Comparison of ENCODE assay signal across 19 cellular contexts in genomic region chr2:112660138-112660537, GRCh38. TPM values are rescaled to one million over a fixed set of nuclear protein-coding genes. Genes with fewer than 3 reads are reported as not detected.
A peak's percentile ranks its signal among the peaks of the same experiment; 100 is the strongest.
DNase-seq lines count a peak whose midpoint lies in the region; ATAC-seq and TF ChIP-seq lines count a peak whose summit lies in the region.
"Had no signal": no experiment of that assay in that cellular context is flagged by ENCODE, and none has a peak within 500 bp of the region (broad histone marks: within the 10 kb centered on the region; RNA-seq: fewer than 3 reads in every experiment).

No MANE protein-coding gene starts in this region.

- DNase-seq in activated CD4-positive, alpha-beta T cell treated with anti-CD3 and anti-CD28 coated beads for 36 hours, result no peak
- no peak for DNase-seq in activated CD4-positive, alpha-beta T cell treated with anti-CD3 and anti-CD28 coated beads, Interleukin-2, amount 50 U/mL, for 1 hour
- DNase-seq in CD8-positive, alpha-beta memory T cell, result no peak
- no peak for DNase-seq in naive thymus-derived CD4-positive, alpha-beta T cell
- DNase-seq in dedifferentiated amniotic fluid mesenchymal stem cell (ENCODE audit: extremely low spot score), result no peak
- no peak for DNase-seq in T-helper 9 cell
- DNase-seq in lower lobe of right lung, result no peak
- DNase-seq: adrenal gland; NCI-H146; NCI-H82; Peyer's patch; spleen; stimulated activated CD4-positive, alpha-beta T cell treated with anti-CD3 and anti-CD28 coated beads, Interleukin-4, amount 100 ng/mL, for 4 hours; substantia nigra had no signal

- TF ChIP-seq CTCF in lower lobe of right lung (IDR thresholded peaks at IDR 0.05), result no peak

- H3K27me3 Mint-ChIP-seq in activated CD4-positive, alpha-beta T cell treated with anti-CD3 and anti-CD28 coated beads for 36 hours, result no peaks in the 10 kb centered on the region
- peaks cover 0 to 4% of the 10 kb centered on the region in 2 donors for H3K27me3 Mint-ChIP-seq in CD8-positive, alpha-beta memory T cell
- H3K27me3 Mint-ChIP-seq in activated T-helper 17 cell treated with anti-CD3 and anti-CD28 coated beads, Interleukin-2, amount 50 U/mL, for 72 hours, result no peaks in the 10 kb centered on the region
- no peaks in the 10 kb centered on the region for H3K27me3 Mint-ChIP-seq in naive thymus-derived CD4-positive, alpha-beta T cell

- H3K27ac ChIP-seq in CD8-positive, alpha-beta memory T cell (ENCODE audit: low read depth, low read length), result no peak overlapping the region
- H3K27ac ChIP-seq in naive thymus-derived CD4-positive, alpha-beta T cell (ENCODE audit: low read depth, low read length), result no peak overlapping the region
- H3K27ac ChIP-seq in lower lobe of right lung, result no peak overlapping the region
- H3K27ac ChIP-seq: adrenal gland, BLaER1, esophagus muscularis mucosa, gastroesophageal sphincter, Peyer's patch, spleen had no signal

- H3K4me1 Mint-ChIP-seq in activated CD4-positive, alpha-beta T cell treated with anti-CD3 and anti-CD28 coated beads for 36 hours, result peaks cover 52% of the 10 kb centered on the region
- H3K4me1 Mint-ChIP-seq in CD8-positive, alpha-beta memory T cell, result peaks cover 54 to 80% (median 74%) of the 10 kb centered on the region in 3 donors
- peaks cover 35% of the 10 kb centered on the region for H3K4me1 Mint-ChIP-seq in activated T-helper 17 cell treated with anti-CD3 and anti-CD28 coated beads, Interleukin-2, amount 50 U/mL, for 72 hours
- H3K4me1 Mint-ChIP-seq in naive thymus-derived CD4-positive, alpha-beta T cell, result peaks cover 27 to 63% (median 40%) of the 10 kb centered on the region in 7 donors

- H3K4me1 ChIP-seq in CD8-positive, alpha-beta memory T cell (ENCODE audit: insufficient read depth, low read length), result peaks cover 33% of the 10 kb centered on the region
- H3K4me1 ChIP-seq in naive thymus-derived CD4-positive, alpha-beta T cell (ENCODE audit: control insufficient read depth in 2 of 2, insufficient read depth in 2 of 2, low read length in 2 of 2), result peaks cover 0 to 22% of the 10 kb centered on the region in 2 donors
- H3K4me1 ChIP-seq in lower lobe of right lung, result peaks cover 12% of the 10 kb centered on the region
- H3K4me1 ChIP-seq: adrenal gland, BLaER1, gastroesophageal sphincter, Peyer's patch had no signal

- H3K4me3 ChIP-seq in CD8-positive, alpha-beta memory T cell (ENCODE audit: low read length), result no peak overlapping the region
- no peak overlapping the region for H3K4me3 ChIP-seq in naive thymus-derived CD4-positive, alpha-beta T cell (ENCODE audit: low read length)
- H3K4me3 ChIP-seq in lower lobe of right lung, result no peak overlapping the region
- H3K4me3 ChIP-seq: adrenal gland, BLaER1, esophagus muscularis mucosa, gastroesophageal sphincter, Peyer's patch, spleen had no signal

- peaks cover 59% of the 10 kb centered on the region for H3K36me3 ChIP-seq in CD8-positive, alpha-beta memory T cell (ENCODE audit: insufficient read depth, low read length)
- peaks cover 17 to 77% (median 46%) of the 10 kb centered on the region in 3 experiments for H3K36me3 ChIP-seq in naive thymus-derived CD4-positive, alpha-beta T cell (ENCODE audit: control insufficient read depth in 2 of 3, insufficient read depth in 3 of 3, low read length in 3 of 3)
- peaks cover 100% of the 10 kb centered on the region for H3K36me3 ChIP-seq in lower lobe of right lung

- peaks cover 82% of the 10 kb centered on the region for H3K36me3 Mint-ChIP-seq in activated CD4-positive, alpha-beta T cell treated with anti-CD3 and anti-CD28 coated beads for 36 hours (ENCODE audit: low read depth)
- peaks cover 15 to 91% (median 42%) of the 10 kb centered on the region in 3 donors for H3K36me3 Mint-ChIP-seq in CD8-positive, alpha-beta memory T cell
- peaks cover 100% of the 10 kb centered on the region for H3K36me3 Mint-ChIP-seq in activated T-helper 17 cell treated with anti-CD3 and anti-CD28 coated beads, Interleukin-2, amount 50 U/mL, for 72 hours (ENCODE audit: low read depth)
- peaks cover 14 to 79% (median 45%) of the 10 kb centered on the region in 5 donors for H3K36me3 Mint-ChIP-seq in naive thymus-derived CD4-positive, alpha-beta T cell

- no peaks in the 10 kb centered on the region for H3K9me3 Mint-ChIP-seq in activated CD4-positive, alpha-beta T cell treated with anti-CD3 and anti-CD28 coated beads for 36 hours (ENCODE audit: low read depth)
- H3K9me3 Mint-ChIP-seq in CD8-positive, alpha-beta memory T cell, result no peaks in the 10 kb centered on the region
- H3K9me3 Mint-ChIP-seq in activated T-helper 17 cell treated with anti-CD3 and anti-CD28 coated beads, Interleukin-2, amount 50 U/mL, for 72 hours, result no peaks in the 10 kb centered on the region
- H3K9me3 Mint-ChIP-seq in naive thymus-derived CD4-positive, alpha-beta T cell, result no peaks in the 10 kb centered on the region
- H3K9me3 Mint-ChIP-seq: neural crest cell had no signal

- peak overlapping the region; percentile 32 for H3K27ac Mint-ChIP-seq in activated CD4-positive, alpha-beta T cell treated with anti-CD3 and anti-CD28 coated beads for 36 hours
- peak overlapping the region in 7 of 8 donors; percentile 5 to 90 (median 44) for H3K27ac Mint-ChIP-seq in CD8-positive, alpha-beta memory T cell
- peak overlapping the region; percentile 80 for H3K27ac Mint-ChIP-seq in activated T-helper 17 cell treated with anti-CD3 and anti-CD28 coated beads, Interleukin-2, amount 50 U/mL, for 72 hours
- H3K27ac Mint-ChIP-seq in naive thymus-derived CD4-positive, alpha-beta T cell, result peak overlapping the region; percentile 11 to 85 (median 73)

- H3K4me3 Mint-ChIP-seq in activated CD4-positive, alpha-beta T cell treated with anti-CD3 and anti-CD28 coated beads for 36 hours, result no peak overlapping the region
- peak overlapping the region in 4 of 7 donors; percentile 10 to 68 (median 44) for H3K4me3 Mint-ChIP-seq in CD8-positive, alpha-beta memory T cell
- H3K4me3 Mint-ChIP-seq in activated T-helper 17 cell treated with anti-CD3 and anti-CD28 coated beads, Interleukin-2, amount 50 U/mL, for 72 hours, result no peak overlapping the region
- H3K4me3 Mint-ChIP-seq in naive thymus-derived CD4-positive, alpha-beta T cell, result peak overlapping the region in 7 of 10 donors; percentile 5 to 43 (median 12)
- H3K4me3 Mint-ChIP-seq: neural crest cell had no signal

- H3K27me3 ChIP-seq in CD8-positive, alpha-beta memory T cell (ENCODE audit: insufficient read depth, low read length, poor library complexity, severe bottlenecking), result no peaks in the 10 kb centered on the region
- H3K27me3 ChIP-seq in naive thymus-derived CD4-positive, alpha-beta T cell (ENCODE audit: control insufficient read depth in 2 of 2, insufficient read depth in 2 of 2, low read length in 2 of 2), result no peaks in the 10 kb centered on the region
- H3K27me3 ChIP-seq in lower lobe of right lung (ENCODE audit: low read depth), result no peaks in the 10 kb centered on the region
- H3K27me3 ChIP-seq: adrenal gland, BLaER1, esophagus muscularis mucosa, gastroesophageal sphincter, Peyer's patch, spleen had no signal

- no peak for ATAC-seq in activated CD4-positive, alpha-beta T cell treated with anti-CD3 and anti-CD28 coated beads for 36 hours
- ATAC-seq in activated T-helper 17 cell treated with anti-CD3 and anti-CD28 coated beads, Interleukin-2, amount 50 U/mL, for 72 hours (replicated peaks), result no peak
- ATAC-seq in naive thymus-derived CD4-positive, alpha-beta T cell, result no peak
- ATAC-seq in lower lobe of right lung, result no peak
- ATAC-seq: gastroesophageal sphincter had no signal

- CTCF ChIA-PET in activated CD4-positive, alpha-beta T cell treated with anti-CD3 and anti-CD28 coated beads for 36 hours (lab: Charles Lee), result interaction anchor here (1.1 to 1.4 kb wide), 3 partner anchors 15 to 68 kb away, joined by 3 to 4 read pairs (median 3); no protein-coding TSS in a partner anchor
- CTCF ChIA-PET in CD8-positive, alpha-beta memory T cell (lab: Charles Lee), result interaction anchor here (1.3 kb wide), 1 partner anchor 35 kb away, joined by 3 read pairs; no protein-coding TSS in a partner anchor
- CTCF ChIA-PET in naive thymus-derived CD4-positive, alpha-beta T cell (lab: Charles Lee), result interaction anchor here (1.1 kb wide), 1 partner anchor 67 kb away, joined by 3 read pairs; no protein-coding TSS in a partner anchor

- POLR2A ChIA-PET in activated CD4-positive, alpha-beta T cell treated with anti-CD3 and anti-CD28 coated beads for 36 hours (lab: Charles Lee), result no interaction called here
- POLR2A ChIA-PET in CD8-positive, alpha-beta memory T cell (lab: Charles Lee), result no interaction called here
- POLR2A ChIA-PET in naive thymus-derived CD4-positive, alpha-beta T cell (lab: Charles Lee), result interaction anchor here (0.7 to 1.7 kb wide), 5 partner anchors 13 to 669 kb away, joined by 3 to 4 read pairs (median 3); no protein-coding TSS in a partner anchor

- no peaks in the 10 kb centered on the region for H3K9me3 ChIP-seq in CD8-positive, alpha-beta memory T cell (ENCODE audit: low read length)
- no peaks in the 10 kb centered on the region for H3K9me3 ChIP-seq in naive thymus-derived CD4-positive, alpha-beta T cell (ENCODE audit: control insufficient read depth in 2 of 3, low read length in 3 of 3)
- H3K9me3 ChIP-seq in lower lobe of right lung, result no peaks in the 10 kb centered on the region
- H3K9me3 ChIP-seq: adrenal gland, BLaER1, esophagus muscularis mucosa, gastroesophageal sphincter, Peyer's patch, spleen had no signal

- intact Hi-C loops in activated CD4-positive, alpha-beta T cell treated with anti-CD3 and anti-CD28 coated beads for 36 hours (cut with DNase I, micrococcal nuclease), result no loop called here
- intact Hi-C loops in naive thymus-derived CD4-positive, alpha-beta T cell (cut with micrococcal nuclease), result loop anchor here (2.0 to 5.0 kb wide), 2 partner anchors 13 to 33 kb away; no protein-coding TSS in a partner anchor
- intact Hi-C loops in lower lobe of right lung (cut with DNase I), result no loop called here

RNA-seq across cellular contexts. Expression of gene SLC20A1, which starts 14.4 kb away (rescaled TPM):
- 10 to 100 TPM; 69.3 to 69.6 TPM for total RNA-seq in activated CD4-positive, alpha-beta T cell treated with anti-CD3 and anti-CD28 coated beads for 36 hours
- 100 to 1,000 TPM; 102 to 105 TPM for total RNA-seq in CD8-positive, alpha-beta memory T cell
- 68.0 TPM for polyA plus RNA-seq in CD8-positive, alpha-beta memory T cell
- 100 to 1,000 TPM in 1 of 2 donors, 10 to 100 TPM in 1; 77.3 to 124 TPM for total RNA-seq in activated T-helper 17 cell treated with anti-CD3 and anti-CD28 coated beads, Interleukin-2, amount 50 U/mL, for 72 hours
- total RNA-seq in naive thymus-derived CD4-positive, alpha-beta T cell, result 100 to 1,000 TPM in 3 of 5 experiments, 10 to 100 TPM in 2; 94.4 to 164 (median 120) TPM
- polyA plus RNA-seq in naive thymus-derived CD4-positive, alpha-beta T cell, result 10 to 100 TPM; 32.8 to 39.3 TPM
- total RNA-seq in lower lobe of right lung, result 43.5 TPM

Comparison
In these comparisons a context has a peak if more than half of its experiments do, and no peak if none do; other contexts are left out.
1. H3K4me3 Mint-ChIP-seq: peak in CD8-positive, alpha-beta memory T cell (4 of 7) and naive thymus-derived CD4-positive, alpha-beta T cell (7 of 10); none in activated CD4-positive, alpha-beta T cell treated with anti-CD3 and anti-CD28 coated beads for 36 hours (single experiment) and activated T-helper 17 cell treated with anti-CD3 and anti-CD28 coated beads, Interleukin-2, amount 50 U/mL, for 72 hours (single experiment).
2. intact Hi-C loops: an anchor here in naive thymus-derived CD4-positive, alpha-beta T cell (2.0 to 5.0 kb wide); none called in activated CD4-positive, alpha-beta T cell treated with anti-CD3 and anti-CD28 coated beads for 36 hours and lower lobe of right lung.
3. Peak in every context shown above with its lines, with median percentiles within 50 percentile points of each other: H3K27ac Mint-ChIP-seq.